8 cellular contexts compared by ENCODE assay signal in the genomic region with DNA sequence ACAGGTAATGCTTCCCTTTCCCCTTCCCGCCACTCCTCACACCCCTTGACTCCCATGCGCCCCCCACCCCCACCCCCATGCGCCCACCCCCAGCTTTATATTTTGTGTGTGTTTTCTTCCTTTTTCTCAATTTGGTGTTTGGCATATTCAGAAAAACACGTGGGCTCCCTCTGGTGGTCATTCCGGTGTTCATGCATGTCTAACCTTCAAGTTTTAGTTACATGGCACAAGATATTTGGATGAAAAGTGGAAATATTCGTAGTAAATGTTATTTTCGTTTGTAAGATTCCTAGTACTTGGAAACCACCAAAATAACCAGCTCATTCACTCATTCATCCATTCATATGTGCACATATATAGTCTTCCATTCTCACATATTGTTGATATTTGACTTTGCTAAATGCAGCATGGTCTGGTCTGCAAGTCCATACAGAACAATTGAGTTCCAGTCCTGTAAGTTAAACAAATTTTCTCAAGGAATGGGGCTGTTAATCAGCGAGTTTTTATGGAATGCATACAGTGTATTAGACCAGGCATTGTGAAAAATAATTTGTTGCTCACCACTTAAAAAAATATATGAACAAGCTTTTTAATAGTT.
DNase-seq lines count a peak whose midpoint lies in the region; ATAC-seq, FAIRE-seq and TF ChIP-seq lines count a peak whose summit lies in the region.

No MANE protein-coding gene starts in this region.

- no peaks in the 10 kb centered on the region for H3K36me3 Mint-ChIP-seq in activated naive CD8-positive, alpha-beta T cell treated with anti-CD3 and anti-CD28 coated beads for 36 hours

- H3K27ac ChIP-seq in small intestine (ENCODE audit: low read depth in 1 of 2, low read length in 1 of 2): no peak overlapping the region

- H3K27ac Mint-ChIP-seq in activated naive CD8-positive, alpha-beta T cell treated with anti-CD3 and anti-CD28 coated beads for 36 hours: no peak overlapping the region

- peak; percentile 17 for ATAC-seq in left ventricle myocardium superior
- ATAC-seq in GM21381 (IDR thresholded peaks at IDR 0.05; ENCODE audit: unreplicated experiment): no peak
- no peak for ATAC-seq in HG02840 (IDR thresholded peaks at IDR 0.05; ENCODE audit: low FRiP score, unreplicated experiment)

- peaks cover 0 to 5% of the 10 kb centered on the region in 2 donors for H3K4me1 ChIP-seq in small intestine (ENCODE audit: control insufficient read depth in 2 of 2, insufficient read depth in 1 of 2, low read depth in 1 of 2, low read length in 1 of 2)

- peak; percentile 79 for FAIRE-seq in D721Med (lab: Jason Lieb, UNC)
- no peak for FAIRE-seq in small intestine (lab: Jason Lieb, UNC)

- H3K27me3 Mint-ChIP-seq in activated naive CD8-positive, alpha-beta T cell treated with anti-CD3 and anti-CD28 coated beads for 36 hours: peaks cover 16% of the 10 kb centered on the region

- H3K36me3 ChIP-seq in small intestine (ENCODE audit: control insufficient read depth in 2 of 2, insufficient read depth in 2 of 2, low read length in 2 of 2): no peaks in the 10 kb centered on the region

- H3K4me1 Mint-ChIP-seq in activated naive CD8-positive, alpha-beta T cell treated with anti-CD3 and anti-CD28 coated beads for 36 hours: peaks cover 10% of the 10 kb centered on the region

- H3K4me3 ChIP-seq in small intestine (ENCODE audit: low read depth in 1 of 2, low read length in 2 of 2): no peak overlapping the region

- H3K27me3 ChIP-seq in small intestine (ENCODE audit: control insufficient read depth in 2 of 2, insufficient read depth in 2 of 2, low read length in 2 of 2): no peaks in the 10 kb centered on the region

- no peaks in the 10 kb centered on the region for H3K9me3 Mint-ChIP-seq in activated naive CD8-positive, alpha-beta T cell treated with anti-CD3 and anti-CD28 coated beads for 36 hours

- H3K4me3 Mint-ChIP-seq in activated naive CD8-positive, alpha-beta T cell treated with anti-CD3 and anti-CD28 coated beads for 36 hours: no peak overlapping the region

- no peaks in the 10 kb centered on the region for H3K9me3 ChIP-seq in small intestine (ENCODE audit: control insufficient read depth, low read depth)

- WGBS in small intestine, 3 donors: 0 to 3% (median 1%) methylated on average over 8 of the region's 8 CpGs

- peak; percentile 90 for TF ChIP-seq CTCF in D721Med (IDR thresholded peaks at IDR 0.05; ENCODE audit: insufficient read depth, missing control alignments)

- intact Hi-C loops in left ventricle myocardium superior (cut with micrococcal nuclease): loop anchor here (2.0 to 5.0 kb wide), 2 partner anchors 69 to 125 kb away; no protein-coding TSS in a partner anchor

- DNase-seq in D721Med (ENCODE audit: insufficient read length, low spot score): no peak
- DNase-seq in KG1 (lab: John Stamatoyannopoulos, UW): peak; percentile 43
- DNase-seq in SK-N-DZ (ENCODE audit: low spot score): peak; percentile 73
- DNase-seq in activated naive CD8-positive, alpha-beta T cell treated with anti-CD3 and anti-CD28 coated beads for 36 hours: peak; percentile 57
- peak; percentile 65 for DNase-seq in left ventricle myocardium superior
- peak; percentile 60 for DNase-seq in small intestine
